20 cellular contexts compared by ENCODE assay signal in the genomic region with DNA sequence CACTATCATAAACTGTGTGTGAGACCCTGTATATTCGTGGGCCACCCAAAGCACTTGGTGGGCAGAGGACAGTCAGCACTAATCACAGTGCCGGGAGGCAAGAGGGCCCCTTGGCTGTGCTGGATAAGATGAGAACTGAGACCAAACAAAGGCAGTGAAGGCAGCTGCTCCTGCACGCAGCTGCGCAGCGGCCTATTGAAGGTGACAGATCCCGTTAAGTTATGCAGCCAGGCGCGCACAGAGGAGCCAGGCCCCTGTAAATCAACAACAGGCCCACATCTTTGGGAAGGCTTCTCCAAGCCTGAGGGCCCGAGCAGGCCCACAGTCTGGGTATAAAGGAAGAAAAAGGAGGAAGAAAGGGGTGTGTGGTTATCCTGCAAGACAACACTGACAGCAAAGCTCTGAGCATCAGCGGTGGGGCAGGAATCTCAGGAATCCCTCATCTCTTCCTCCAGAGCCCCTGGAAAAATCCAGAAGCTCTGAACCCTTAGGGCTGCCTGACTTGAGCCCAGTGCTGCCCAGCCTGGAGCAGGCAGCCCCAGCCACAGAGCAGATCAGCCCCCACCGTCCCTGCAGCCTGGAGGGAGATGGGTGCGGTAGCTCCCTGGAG.
DNase-seq lines count a peak whose midpoint lies in the region; ATAC-seq and TF ChIP-seq lines count a peak whose summit lies in the region.
"Had no signal": no experiment of that assay in that cellular context is flagged by ENCODE, and none has a peak within 500 bp of the region (broad histone marks: within the 10 kb centered on the region; RNA-seq: fewer than 3 reads in every experiment).

No MANE protein-coding gene starts in this region.

- peak; percentile 57 for DNase-seq in NCI-H69 (lab: John Stamatoyannopoulos, UW)
- DNase-seq in glutamatergic neuron: no peak
- DNase-seq in trophoblast cell: no peak
- no peak for DNase-seq in activated CD4-positive, alpha-beta T cell treated with anti-CD3 and anti-CD28 coated beads for 36 hours
- DNase-seq: activated CD8-positive, alpha-beta T cell treated with anti-CD3 and anti-CD28 coated beads, Interleukin-2, amount 10 ng/mL, durations not matched to agents 7 days and 5 days; activated effector memory CD4-positive, alpha-beta T cell treated with anti-CD3 and anti-CD28 coated beads, Interleukin-2, amount 50 U/mL, for 16 hours; anterior cingulate cortex; heart left ventricle; kidney glomerular epithelial cell; NCI-H1694 had no signal

- no peaks in the 10 kb centered on the region for H3K27me3 ChIP-seq in HUES64 (ENCODE audit: insufficient read depth, low read length)
- no peaks in the 10 kb centered on the region for H3K27me3 ChIP-seq in trophoblast cell (ENCODE audit: insufficient read depth, low read length)
- H3K27me3 ChIP-seq: heart left ventricle had no signal

- no peak overlapping the region for H2BK5ac ChIP-seq in trophoblast cell (ENCODE audit: low read depth, low read length, poor library complexity)

- no peak overlapping the region for H3K4ac ChIP-seq in trophoblast cell (ENCODE audit: low read depth, low read length)

- H3K9me3 ChIP-seq in HUES64 (ENCODE audit: insufficient read depth, low read depth, low read length) (peaks cover 9% of the 10 kb centered on the region), trophoblast cell (ENCODE audit: insufficient read depth, low read depth, low read length) (peaks cover 8% of the 10 kb centered on the region)
- H3K9me3 ChIP-seq: HAP-1 had no signal

- CTCF ChIA-PET in activated CD4-positive, alpha-beta T cell treated with anti-CD3 and anti-CD28 coated beads for 36 hours (lab: Charles Lee): interaction anchor here (0.6 to 0.8 kb wide), 3 partner anchors 15 to 783 kb away, joined by 3 to 4 read pairs (median 3); no protein-coding TSS in a partner anchor

- H2AFZ ChIP-seq in trophoblast cell (ENCODE audit: insufficient read depth, low read length, poor library complexity): peak overlapping the region; percentile 30

- H3K36me3 Mint-ChIP-seq in glutamatergic neuron (ENCODE audit: unreplicated experiment): peaks cover 6% of the 10 kb centered on the region
- no peaks in the 10 kb centered on the region for H3K36me3 Mint-ChIP-seq in activated CD4-positive, alpha-beta T cell treated with anti-CD3 and anti-CD28 coated beads for 36 hours (ENCODE audit: low read depth)

- peaks cover 4% of the 10 kb centered on the region for H3K9me3 Mint-ChIP-seq in glutamatergic neuron (ENCODE audit: unreplicated experiment)
- no peaks in the 10 kb centered on the region for H3K9me3 Mint-ChIP-seq in activated CD4-positive, alpha-beta T cell treated with anti-CD3 and anti-CD28 coated beads for 36 hours (ENCODE audit: low read depth)

- H3K23ac ChIP-seq in trophoblast cell (ENCODE audit: low read length): no peak overlapping the region

- H3K4me2 ChIP-seq in trophoblast cell (ENCODE audit: low read length): peak overlapping the region; percentile 25
- H3K4me2 ChIP-seq: KMS-11 had no signal

- H3K4me1 Mint-ChIP-seq in glutamatergic neuron (ENCODE audit: low read depth, unreplicated experiment): peaks cover 4% of the 10 kb centered on the region
- H3K4me1 Mint-ChIP-seq in activated CD4-positive, alpha-beta T cell treated with anti-CD3 and anti-CD28 coated beads for 36 hours: peaks cover 2% of the 10 kb centered on the region

- peak overlapping the region; percentile 8 for H4K8ac ChIP-seq in trophoblast cell (ENCODE audit: low read depth, low read length)

- POLR2A ChIA-PET in activated CD4-positive, alpha-beta T cell treated with anti-CD3 and anti-CD28 coated beads for 36 hours (lab: Charles Lee): no interaction called here

- ATAC-seq in HG03175 (IDR thresholded peaks at IDR 0.05; ENCODE audit: unreplicated experiment): no peak
- no peak for ATAC-seq in GM19452 (IDR thresholded peaks at IDR 0.05; ENCODE audit: unreplicated experiment)
- no peak for ATAC-seq in HG02798 (IDR thresholded peaks at IDR 0.05; ENCODE audit: poor library complexity, unreplicated experiment)
- ATAC-seq in activated CD4-positive, alpha-beta T cell treated with anti-CD3 and anti-CD28 coated beads for 36 hours: no peak
- ATAC-seq: activated CD8-positive, alpha-beta T cell treated with anti-CD3 and anti-CD28 coated beads, Interleukin-2, amount 10 ng/mL, durations not matched to agents 7 days and 5 days; esophagus mucosa; heart left ventricle had no signal

- peak overlapping the region; percentile 8; the same call in 1 of the 2 replicates for H3K27ac ChIP-seq in HUES64 (ENCODE audit: low read depth, low read length)
- H3K27ac ChIP-seq in trophoblast cell (ENCODE audit: low read depth, low read length): peak overlapping the region; percentile 50
- H3K27ac ChIP-seq: C4-2B, heart left ventricle, KMS-11, SK-N-MC had no signal

- H3K27ac Mint-ChIP-seq in glutamatergic neuron (ENCODE audit: unreplicated experiment): peak overlapping the region; percentile 31
- H3K27ac Mint-ChIP-seq in activated CD4-positive, alpha-beta T cell treated with anti-CD3 and anti-CD28 coated beads for 36 hours: no peak overlapping the region
- H3K27ac Mint-ChIP-seq: activated CD8-positive, alpha-beta T cell treated with anti-CD3 and anti-CD28 coated beads, Interleukin-2, amount 10 ng/mL, durations not matched to agents 7 days and 5 days had no signal

- peaks cover 6% of the 10 kb centered on the region; the same call in 1 of the 2 replicates for H3K4me1 ChIP-seq in HUES64 (ENCODE audit: insufficient read depth, low read length)
- peaks cover 15 to 18% of the 10 kb centered on the region in 2 experiments for H3K4me1 ChIP-seq in trophoblast cell (ENCODE audit: control insufficient read depth in 1 of 2, insufficient read depth in 2 of 2, low read length in 2 of 2)

- no peak overlapping the region for H4K91ac ChIP-seq in trophoblast cell (ENCODE audit: low read depth, low read length)

- H2BK120ac ChIP-seq in trophoblast cell (ENCODE audit: insufficient read depth, low read length, poor library complexity): no peak overlapping the region

- H2AK5ac ChIP-seq in trophoblast cell (ENCODE audit: low read length): no peak overlapping the region

- no peaks in the 10 kb centered on the region for H3K27me3 Mint-ChIP-seq in glutamatergic neuron (ENCODE audit: unreplicated experiment)
- no peaks in the 10 kb centered on the region for H3K27me3 Mint-ChIP-seq in activated CD4-positive, alpha-beta T cell treated with anti-CD3 and anti-CD28 coated beads for 36 hours
- H3K27me3 Mint-ChIP-seq: progenitor cell of endocrine pancreas had no signal

- H3K18ac ChIP-seq in trophoblast cell (ENCODE audit: low read length): no peak overlapping the region

- WGBS in HUES64: 82% methylated on average over 12 of the region's 12 CpGs
- no CpG with 5 or more reads among the region's 12 CpGs for WGBS in trophoblast cell (ENCODE audit: extremely low coverage, insufficient coverage, insufficient read length)

- H2BK12ac ChIP-seq in trophoblast cell (ENCODE audit: low read length): peak overlapping the region; percentile 51

- no peaks in the 10 kb centered on the region for H3K79me2 ChIP-seq in trophoblast cell (ENCODE audit: control insufficient read depth, insufficient read depth, low read length, poor library complexity)

- no peak overlapping the region for H3K4me3 Mint-ChIP-seq in glutamatergic neuron (ENCODE audit: unreplicated experiment)
- H3K4me3 Mint-ChIP-seq in activated CD4-positive, alpha-beta T cell treated with anti-CD3 and anti-CD28 coated beads for 36 hours: no peak overlapping the region
- H3K4me3 Mint-ChIP-seq: activated CD8-positive, alpha-beta T cell treated with anti-CD3 and anti-CD28 coated beads, Interleukin-2, amount 10 ng/mL, durations not matched to agents 7 days and 5 days had no signal

- H3K36me3 ChIP-seq in HUES64 (ENCODE audit: insufficient read depth, low read length) (no peaks in the 10 kb centered on the region), trophoblast cell (ENCODE audit: control insufficient read depth in 1 of 2, insufficient read depth in 2 of 2, low read length in 2 of 2) (no peaks in the 10 kb centered on the region)
- H3K36me3 ChIP-seq: HAP-1, heart left ventricle had no signal

- H4K12ac ChIP-seq in trophoblast cell (ENCODE audit: low read depth, low read length): no peak overlapping the region

- H3K14ac ChIP-seq in trophoblast cell (ENCODE audit: low read length): no peak overlapping the region

- H3K79me1 ChIP-seq in trophoblast cell (ENCODE audit: low read length): peaks cover 3% of the 10 kb centered on the region

- intact Hi-C loops in activated CD4-positive, alpha-beta T cell treated with anti-CD3 and anti-CD28 coated beads for 36 hours (cut with DNase I, micrococcal nuclease): no loop called here

- no peak for TF ChIP-seq CTCF in glutamatergic neuron (IDR thresholded peaks at IDR 0.05; ENCODE audit: partially characterized antibody, unreplicated experiment)

- peak overlapping the region; percentile 40; the same call in 1 of the 2 replicates for H3K9ac ChIP-seq in HUES64 (ENCODE audit: low read depth, low read length)
- H3K9ac ChIP-seq in trophoblast cell (ENCODE audit: low read length): no peak overlapping the region
- H3K9ac ChIP-seq: KMS-11 had no signal

- H3K4me3 ChIP-seq in HUES64 (ENCODE audit: low read length): no peak overlapping the region
- no peak overlapping the region for H3K4me3 ChIP-seq in trophoblast cell (ENCODE audit: low read depth, low read length)
- H3K4me3 ChIP-seq: HAP-1, heart left ventricle, SK-N-MC had no signal
